2 cellular contexts compared by ENCODE assay signal in genomic region chr19:23134211-23134610, GRCh38. TPM values are rescaled to one million over a fixed set of nuclear protein-coding genes. Genes with fewer than 3 reads are reported as not detected.
"Had no signal": no experiment of that assay in that cellular context is flagged by ENCODE, and none has a peak within 500 bp of the region (broad histone marks: within the 10 kb centered on the region; RNA-seq: fewer than 3 reads in every experiment).

No MANE protein-coding gene starts in this region.

RNA-seq across cellular contexts. Expression of gene ZNF730, which starts 17.4 kb away (rescaled TPM):
- total RNA-seq: Peyer's patch, Right ventricle myocardium superior had no signal
